ENCODE assay signal across 8 cellular contexts in the genomic region with DNA sequence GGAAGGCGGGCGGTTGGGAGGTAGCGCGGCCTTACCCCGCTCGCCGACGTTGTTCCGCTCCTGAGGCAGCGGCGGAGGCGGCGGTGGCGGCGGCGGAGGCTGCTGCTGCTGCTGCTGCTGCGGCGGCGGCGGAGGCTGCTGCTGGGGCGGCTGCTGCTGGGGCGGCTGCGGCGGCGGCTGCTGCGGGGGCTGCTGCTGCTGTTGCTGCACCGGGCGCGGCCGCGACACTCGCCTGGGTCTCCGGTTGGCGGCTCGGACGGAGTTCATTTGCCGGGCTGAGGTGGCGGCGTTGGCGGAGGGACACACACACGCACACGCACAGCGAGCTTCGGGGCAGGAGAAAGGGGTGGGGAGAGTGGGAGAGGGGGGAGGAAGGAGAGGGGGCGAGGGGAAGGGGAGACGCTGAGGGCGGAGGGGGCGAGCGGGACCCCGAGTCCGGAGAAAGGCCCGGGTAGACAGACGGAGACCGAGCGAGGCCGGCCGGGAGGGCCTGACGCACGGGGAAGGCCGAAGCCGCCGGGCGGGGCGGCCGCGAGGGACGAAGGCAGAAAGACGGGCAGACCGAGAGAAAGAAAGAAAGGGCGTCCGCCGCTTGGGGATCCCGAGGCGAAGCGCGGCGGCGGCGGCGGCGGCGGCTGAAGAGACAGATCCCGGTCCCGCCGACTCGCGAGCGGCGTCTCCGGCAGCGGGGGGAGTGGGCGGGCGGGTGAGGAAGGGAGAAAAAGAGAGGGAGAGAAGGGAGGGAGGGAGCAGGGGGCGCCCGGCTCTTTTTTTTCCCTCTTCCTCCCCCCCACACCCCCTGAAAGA. TPM values are rescaled to one million over a fixed set of nuclear protein-coding genes. Genes with fewer than 3 reads are reported as not detected.
DNase-seq lines count a peak whose midpoint lies in the region; ATAC-seq and TF ChIP-seq lines count a peak whose summit lies in the region.

No MANE protein-coding gene starts in this region.

- no peaks in the 10 kb centered on the region for H3K9me3 Mint-ChIP-seq in progenitor cell of endocrine pancreas (ENCODE audit: low read depth)

- intact Hi-C loops in left ventricle myocardium inferior (cut with micrococcal nuclease), result loop anchor here (2.0 kb wide), 1 partner anchor 201 kb away; no protein-coding TSS in a partner anchor

- H3K27me3 Mint-ChIP-seq in progenitor cell of endocrine pancreas, result no peaks in the 10 kb centered on the region

- H3K36me3 ChIP-seq in BE2C, result no peaks in the 10 kb centered on the region
- no peaks in the 10 kb centered on the region for H3K36me3 ChIP-seq in HUES64 (ENCODE audit: insufficient read depth, low read length)
- no peaks in the 10 kb centered on the region for H3K36me3 ChIP-seq in left ventricle myocardium inferior

- DNase-seq in BE2C, result peak; percentile 60
- peak; percentile 49 for DNase-seq in T follicular helper cell (ENCODE audit: low read depth)
- DNase-seq in left ventricle myocardium inferior, result peak; percentile 61
- DNase-seq in progenitor cell of endocrine pancreas (ENCODE audit: low spot score, unreplicated experiment), result peak; percentile 44

- H3K9me3 ChIP-seq in BE2C, result no peaks in the 10 kb centered on the region
- no peaks in the 10 kb centered on the region for H3K9me3 ChIP-seq in HUES64 (ENCODE audit: insufficient read depth, low read depth, low read length)
- no peaks in the 10 kb centered on the region for H3K9me3 ChIP-seq in left ventricle myocardium inferior (replicated peaks)

- H3K4me1 Mint-ChIP-seq in progenitor cell of endocrine pancreas (ENCODE audit: low read depth), result peaks cover 27% of the 10 kb centered on the region

- H3K4me3 Mint-ChIP-seq in progenitor cell of endocrine pancreas (ENCODE audit: low read depth), result peak overlapping the region; percentile 80

- TF ChIP-seq CTCF in BE2C (IDR thresholded peaks at IDR 0.05; ENCODE audit: low read depth, low read length), result no peak
- no peak for TF ChIP-seq CTCF in left ventricle myocardium inferior (IDR thresholded peaks at IDR 0.05; ENCODE audit: borderline replicate concordance)
- no peak for TF ChIP-seq CTCF in progenitor cell of endocrine pancreas (IDR thresholded peaks at IDR 0.05; ENCODE audit: unreplicated experiment)

- peak overlapping the region; percentile 81 for H3K4me3 ChIP-seq in BE2C (ENCODE audit: low read depth, low read length)
- peak overlapping the region; percentile 96 for H3K4me3 ChIP-seq in HUES64 (ENCODE audit: low read length)
- peak overlapping the region; percentile 98 for H3K4me3 ChIP-seq in left ventricle myocardium inferior

- H3K27ac ChIP-seq in HUES64 (ENCODE audit: low read depth, low read length), result peak overlapping the region; percentile 99
- peak overlapping the region; percentile 98 for H3K27ac ChIP-seq in adipose tissue (ENCODE audit: low read depth, low read length)
- H3K27ac ChIP-seq in left ventricle myocardium inferior (replicated peaks), result peak overlapping the region; percentile 99

- H3K4me1 ChIP-seq in BE2C (no peaks in the 10 kb centered on the region), HUES64 (ENCODE audit: insufficient read depth, low read length) (peaks cover 19% of the 10 kb centered on the region), left ventricle myocardium inferior (peaks cover 64% of the 10 kb centered on the region)

- H3K9ac ChIP-seq in HUES64 (ENCODE audit: low read depth, low read length), result peak overlapping the region; percentile 85

- WGBS in HUES64, result under 1% methylated on average over 83 of the region's 95 CpGs
- 0 to 1% (median 1%) methylated on average over 68 to 93 of the region's 95 CpGs for WGBS in adipose tissue, 3 donors

- peaks cover 1% of the 10 kb centered on the region for H3K36me3 Mint-ChIP-seq in progenitor cell of endocrine pancreas (ENCODE audit: insufficient read depth)

- ATAC-seq in GM19351 (IDR thresholded peaks at IDR 0.05; ENCODE audit: unreplicated experiment), result peak; percentile 6
- no peak for ATAC-seq in GM21576 (IDR thresholded peaks at IDR 0.05; ENCODE audit: unreplicated experiment)

- peak overlapping the region; percentile 98 for H3K27ac Mint-ChIP-seq in progenitor cell of endocrine pancreas

- no peaks in the 10 kb centered on the region for H3K27me3 ChIP-seq in BE2C
- H3K27me3 ChIP-seq in HUES64 (ENCODE audit: insufficient read depth, low read length), result no peaks in the 10 kb centered on the region
- H3K27me3 ChIP-seq in left ventricle myocardium inferior (ENCODE audit: low read depth), result no peaks in the 10 kb centered on the region

RNA-seq across cellular contexts. Expression of gene FBXO11, which starts 0.6 kb away (rescaled TPM):
- polyA plus RNA-seq in BE2C (2012; ENCODE audit: insufficient read depth, insufficient read length, low read depth), result 13.8 TPM
- 37.5 TPM for polyA plus RNA-seq in HUES64 (2013, experiment 1 of 2)
- 41.0 TPM for polyA plus RNA-seq in HUES64 (2013, experiment 2 of 2)
- polyA plus RNA-seq in adipose tissue, result 10 to 100 TPM; 11.2 to 23.4 (median 23.0) TPM
- total RNA-seq in left ventricle myocardium inferior, result 34.7 TPM
- 96.5 and 102 TPM in 2 replicates for total RNA-seq in progenitor cell of endocrine pancreas
